In genomic region chr2:2491964-2492363, GRCh38 we compare ENCODE assay signal across 7 cellular contexts.
"Had no signal": no experiment of that assay in that cellular context is flagged by ENCODE, and none has a peak within 500 bp of the region (broad histone marks: within the 10 kb centered on the region; RNA-seq: fewer than 3 reads in every experiment).

No MANE protein-coding gene starts in this region.

- FAIRE-seq: H1, H54, HTR-8/SVneo had no signal

- H2AFZ ChIP-seq: GM23338 had no signal

- H3K4me2 ChIP-seq: GM23338 had no signal

- H3K4me3 ChIP-seq: GM23338 had no signal

- ATAC-seq: GM23338 had no signal

- DNase-seq: H9, HCEC 1CT, KG1 had no signal
